Comparison of ENCODE assay signal across 18 cellular contexts in the genomic region with DNA sequence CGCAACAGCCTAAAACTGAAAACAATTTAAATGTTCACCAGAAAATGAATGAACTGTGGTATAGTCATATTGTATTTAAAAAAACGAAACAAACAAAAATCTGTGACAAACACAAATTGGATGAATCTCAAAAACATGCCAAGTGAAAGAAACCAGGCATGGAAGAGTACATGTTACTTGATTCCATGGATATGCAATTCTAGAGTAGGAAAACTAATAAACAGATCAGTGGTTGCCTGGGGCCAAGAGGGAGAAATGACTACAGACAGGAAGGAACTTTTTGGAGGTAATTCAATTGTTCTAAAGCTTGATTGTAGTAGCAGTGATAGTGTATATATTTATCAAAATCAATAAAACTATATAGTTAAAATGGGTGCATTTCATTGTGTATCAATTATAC.
"Had no signal": no experiment of that assay in that cellular context is flagged by ENCODE, and none has a peak within 500 bp of the region (broad histone marks: within the 10 kb centered on the region; RNA-seq: fewer than 3 reads in every experiment).

No MANE protein-coding gene starts in this region.

- H3K4me3 ChIP-seq: tibial artery had no signal

- ATAC-seq: activated T-cell treated with anti-CD3 and anti-CD28 coated beads, Interleukin-2, amount 50 U/mL, for 4 hours; foreskin keratinocyte; left ventricle myocardium superior; natural killer cell treated with Interleukin-12 subunit alpha and Interleukin-12 subunit beta and Interleukin-15 and Interleukin-18, amount 100 ng/mL, for 72 hours; stimulated activated memory B cell treated with anti-CD40 and anti-IgM and Interleukin-4, amounts not matched to agents 10 μg/mL and 1 μg/mL and 100 μg/mL, for 72 hours had no signal

- H3K36me3 ChIP-seq: brain microvascular endothelial cell had no signal

- H3K9me3 Mint-ChIP-seq: natural killer cell treated with Interleukin-12 subunit alpha and Interleukin-12 subunit beta and Interleukin-15 and Interleukin-18, amount 100 ng/mL, for 72 hours had no signal

- H3K27ac Mint-ChIP-seq: activated CD4-positive, alpha-beta memory T cell treated with anti-CD3 and anti-CD28 coated beads for 36 hours; dendritic cell treated with granulocyte-macrophage colony-stimulating factor and Interleukin-4, amounts not matched to agents 40 ng/mL and 50 ng/mL, for 4 days; natural killer cell treated with Interleukin-12 subunit alpha and Interleukin-12 subunit beta and Interleukin-15 and Interleukin-18, amount 100 ng/mL, for 72 hours; stimulated activated memory B cell treated with anti-CD40 and anti-IgM and Interleukin-4, amounts not matched to agents 10 μg/mL and 1 μg/mL and 100 μg/mL, for 72 hours had no signal

- FAIRE-seq: urothelium cell line had no signal

- H3K27me3 ChIP-seq: brain microvascular endothelial cell, foreskin keratinocyte, tibial artery had no signal

- H3K4me3 Mint-ChIP-seq: activated CD4-positive, alpha-beta memory T cell treated with anti-CD3 and anti-CD28 coated beads for 36 hours; activated T-cell treated with anti-CD3 and anti-CD28 coated beads, Interleukin-2, amount 50 U/mL, for 4 hours; dendritic cell treated with granulocyte-macrophage colony-stimulating factor and Interleukin-4, amounts not matched to agents 40 ng/mL and 50 ng/mL, for 4 days; natural killer cell treated with Interleukin-12 subunit alpha and Interleukin-12 subunit beta and Interleukin-15 and Interleukin-18, amount 100 ng/mL, for 72 hours; stimulated activated memory B cell treated with anti-CD40 and anti-IgM and Interleukin-4, amounts not matched to agents 10 μg/mL and 1 μg/mL and 100 μg/mL, for 72 hours had no signal

- DNase-seq: activated CD4-positive, alpha-beta memory T cell treated with anti-CD3 and anti-CD28 coated beads for 36 hours; activated CD4-positive, alpha-beta T cell treated with anti-CD3 and anti-CD28 coated beads for 1 hour; activated effector memory CD4-positive, alpha-beta T cell treated with Interleukin-2 at 50 U/mL for 16 hours; activated naive CD4-positive, alpha-beta T cell treated with anti-CD3 and anti-CD28 coated beads, Interleukin-2, amount 50 U/mL, for 16 hours; activated T-cell treated with anti-CD3 and anti-CD28 coated beads, Interleukin-2, amount 50 U/mL, for 4 hours; brain microvascular endothelial cell; foreskin keratinocyte; kidney glomerular epithelial cell; left ventricle myocardium superior; posterior cingulate gyrus; retina; stimulated activated CD4-positive, alpha-beta T cell treated with anti-CD3 and anti-CD28 coated beads, Interleukin-2, amount 100 ng/mL, for 48 hours; SW 1271; tibial artery had no signal

- H3K27ac ChIP-seq: brain microvascular endothelial cell, foreskin keratinocyte, tibial artery had no signal

- H3K9me3 ChIP-seq: tibial artery had no signal

- H3K27me3 Mint-ChIP-seq: activated CD4-positive, alpha-beta memory T cell treated with anti-CD3 and anti-CD28 coated beads for 36 hours; dendritic cell treated with granulocyte-macrophage colony-stimulating factor and Interleukin-4, amounts not matched to agents 40 ng/mL and 50 ng/mL, for 4 days; natural killer cell treated with Interleukin-12 subunit alpha and Interleukin-12 subunit beta and Interleukin-15 and Interleukin-18, amount 100 ng/mL, for 72 hours; stimulated activated memory B cell treated with anti-CD40 and anti-IgM and Interleukin-4, amounts not matched to agents 10 μg/mL and 1 μg/mL and 100 μg/mL, for 72 hours had no signal
